In genomic region chr14:26598081-26598671, GRCh38 we compare ENCODE assay signal across 8 cellular contexts. TPM values are rescaled to one million over a fixed set of nuclear protein-coding genes. Genes with fewer than 3 reads are reported as not detected.
A peak's percentile ranks its signal among the peaks of the same experiment; 100 is the strongest.
DNase-seq lines count a peak whose midpoint lies in the region; ATAC-seq, FAIRE-seq and TF ChIP-seq lines count a peak whose summit lies in the region.

No MANE protein-coding gene starts in this region.

- H3K4me1 Mint-ChIP-seq in MCF 10A (ENCODE audit: insufficient read depth, unreplicated experiment) = no peaks in the 10 kb centered on the region
- no peaks in the 10 kb centered on the region for H3K4me1 Mint-ChIP-seq in activated naive CD8-positive, alpha-beta T cell treated with anti-CD3 and anti-CD28 coated beads, Interleukin-2, amount 10 ng/mL, durations not matched to agents 7 days and 5 days

- no CpG with 5 or more reads among the region's 54 CpGs for WGBS in neuronal stem cell (ENCODE audit: extremely low coverage in 2 of 2, insufficient read length in 2 of 2, insufficient replicate concordance in 1 of 2), 2 donors

- H3K4me2 ChIP-seq in neuronal stem cell (ENCODE audit: insufficient read depth, low read length, poor library complexity, severe bottlenecking) = peak overlapping the region; percentile 71

- peak overlapping the region; percentile 97 for H3K18ac ChIP-seq in neuronal stem cell (ENCODE audit: low read length)

- DNase-seq in T47D (ENCODE audit: low read depth in 1 of 2, low spot score in 1 of 2) = peak; percentile 31 to 73
- DNase-seq in MCF 10A (ENCODE audit: unreplicated experiment) = no peak
- DNase-seq in NCI-H2171 treated with DMSO at 0.1 percent for 48 hours (lab: John Stamatoyannopoulos, UW) = peak; percentile 97
- DNase-seq in activated naive CD8-positive, alpha-beta T cell treated with anti-CD3 and anti-CD28 coated beads, Interleukin-2, amount 10 ng/mL, durations not matched to agents 7 days and 5 days = peak; percentile 35
- peak; percentile 88 for DNase-seq in Right ventricle myocardium inferior (ENCODE audit: missing footprints)
- DNase-seq in neuronal stem cell (ENCODE audit: low spot score) = peak; percentile 98
- DNase-seq in D721Med (ENCODE audit: insufficient read length, low spot score) = no peak

- no peak overlapping the region for H2BK12ac ChIP-seq in neuronal stem cell (ENCODE audit: low read length)

- in situ Hi-C loops in T47D (cut with HindIII; ENCODE audit: low pct_unique_long_range_greater_than_20kb, low sequenced_read_pairs) = no loop called here

- no peak overlapping the region for H4K8ac ChIP-seq in neuronal stem cell (ENCODE audit: low read depth, low read length)

- no peaks in the 10 kb centered on the region for H3K36me3 Mint-ChIP-seq in MCF 10A (ENCODE audit: insufficient read depth, unreplicated experiment)
- H3K36me3 Mint-ChIP-seq in activated naive CD8-positive, alpha-beta T cell treated with anti-CD3 and anti-CD28 coated beads, Interleukin-2, amount 10 ng/mL, durations not matched to agents 7 days and 5 days = no peaks in the 10 kb centered on the region

- peak overlapping the region; percentile 87 to 98 for H3K4me3 ChIP-seq in neuronal stem cell (ENCODE audit: low read length in 2 of 2)

- no peaks in the 10 kb centered on the region for H3K9me3 ChIP-seq in neuronal stem cell (replicated peaks in 1 of 2; ENCODE audit: control insufficient read depth in 2 of 2, insufficient read depth in 1 of 2, low read depth in 1 of 2, low read length in 2 of 2)

- no peak for FAIRE-seq in D721Med (lab: Jason Lieb, UNC)

- no peaks in the 10 kb centered on the region for H3K9me3 Mint-ChIP-seq in MCF 10A (ENCODE audit: unreplicated experiment)
- no peaks in the 10 kb centered on the region for H3K9me3 Mint-ChIP-seq in activated naive CD8-positive, alpha-beta T cell treated with anti-CD3 and anti-CD28 coated beads, Interleukin-2, amount 10 ng/mL, durations not matched to agents 7 days and 5 days

- no peak overlapping the region for H2BK120ac ChIP-seq in neuronal stem cell (ENCODE audit: low read depth, low read length)

- ATAC-seq in activated naive CD8-positive, alpha-beta T cell treated with anti-CD3 and anti-CD28 coated beads, Interleukin-2, amount 10 ng/mL, durations not matched to agents 7 days and 5 days (ENCODE audit: low read depth) = peak; percentile 66
- ATAC-seq in Right ventricle myocardium inferior = peak; percentile 93
- no peak for ATAC-seq in GM21737 (IDR thresholded peaks at IDR 0.05; ENCODE audit: unreplicated experiment)

- H3K27me3 Mint-ChIP-seq in MCF 10A (ENCODE audit: insufficient read depth, unreplicated experiment) = peaks cover 24% of the 10 kb centered on the region
- peaks cover 31% of the 10 kb centered on the region for H3K27me3 Mint-ChIP-seq in activated naive CD8-positive, alpha-beta T cell treated with anti-CD3 and anti-CD28 coated beads, Interleukin-2, amount 10 ng/mL, durations not matched to agents 7 days and 5 days

- H3K4ac ChIP-seq in neuronal stem cell (ENCODE audit: low read length) = no peak overlapping the region

- peak overlapping the region; percentile 93 for H3K9ac ChIP-seq in neuronal stem cell (ENCODE audit: low read depth, low read length, poor library complexity)

- peaks cover 0 to 15% of the 10 kb centered on the region in 2 donors for H3K4me1 ChIP-seq in neuronal stem cell (ENCODE audit: control insufficient read depth in 2 of 2, insufficient read depth in 1 of 2, low read depth in 1 of 2, low read length in 2 of 2)

- peaks cover 0 to 10% of the 10 kb centered on the region in 2 donors for H3K36me3 ChIP-seq in neuronal stem cell (replicated peaks in 1 of 2; ENCODE audit: control insufficient read depth in 2 of 2, insufficient read depth in 2 of 2, low read length in 2 of 2)

- H3K4me3 Mint-ChIP-seq in MCF 10A (ENCODE audit: unreplicated experiment) = no peak overlapping the region
- H3K4me3 Mint-ChIP-seq in activated naive CD8-positive, alpha-beta T cell treated with anti-CD3 and anti-CD28 coated beads, Interleukin-2, amount 10 ng/mL, durations not matched to agents 7 days and 5 days = peak overlapping the region; percentile 61

- H4K91ac ChIP-seq in neuronal stem cell (ENCODE audit: low read depth, low read length, poor library complexity) = no peak overlapping the region

- no peak overlapping the region for H2BK15ac ChIP-seq in neuronal stem cell (ENCODE audit: low read length)

- peaks cover 2% of the 10 kb centered on the region for H3K79me1 ChIP-seq in neuronal stem cell (ENCODE audit: low read depth, low read length)

- no peak overlapping the region for H3K27ac Mint-ChIP-seq in MCF 10A (ENCODE audit: low read depth, unreplicated experiment)
- no peak overlapping the region for H3K27ac Mint-ChIP-seq in activated naive CD8-positive, alpha-beta T cell treated with anti-CD3 and anti-CD28 coated beads, Interleukin-2, amount 10 ng/mL, durations not matched to agents 7 days and 5 days

- CTCF ChIA-PET in MCF 10A (lab: Yijun Ruan, JAX) = interaction anchor here (0.6 to 0.7 kb wide), 2 partner anchors 203 to 303 kb away, joined by 3 to 6 read pairs; no protein-coding TSS in a partner anchor

- no peaks in the 10 kb centered on the region for H3K27me3 ChIP-seq in neuronal stem cell (ENCODE audit: control insufficient read depth in 3 of 3, insufficient read depth in 3 of 3, low read depth in 1 of 3, low read length in 3 of 3)

- intact Hi-C loops in MCF 10A (cut with micrococcal nuclease) = no loop called here
- intact Hi-C loops in Right ventricle myocardium inferior (cut with DNase I) = no loop called here

- TF ChIP-seq CTCF in MCF 10A (IDR thresholded peaks at IDR 0.05; ENCODE audit: unreplicated experiment) (no peak), D721Med (IDR thresholded peaks at IDR 0.05; ENCODE audit: insufficient read depth, missing control alignments) (no peak)

- H3K27ac ChIP-seq in neuronal stem cell (replicated peaks; ENCODE audit: low read length) = peak overlapping the region; percentile 99

- peak overlapping the region; percentile 85 for H3K23ac ChIP-seq in neuronal stem cell (ENCODE audit: low read depth, low read length, poor library complexity)

- POLR2A ChIA-PET in MCF 10A (lab: Yijun Ruan, JAX) = no interaction called here
- POLR2A ChIA-PET in activated naive CD8-positive, alpha-beta T cell treated with anti-CD3 and anti-CD28 coated beads, Interleukin-2, amount 10 ng/mL, durations not matched to agents 7 days and 5 days (lab: Charles Lee) = no interaction called here

- peak overlapping the region; percentile 90 for H2AK5ac ChIP-seq in neuronal stem cell (ENCODE audit: low read depth, low read length)

- H3K14ac ChIP-seq in neuronal stem cell (ENCODE audit: low read length) = no peak overlapping the region

- BruUV-seq in MCF 10A (replicated peaks; lab: Mats Ljungman, UMichigan) = no TSS peak

- peak overlapping the region; percentile 96 for H2BK5ac ChIP-seq in neuronal stem cell (ENCODE audit: low read length)

- peak overlapping the region; percentile 86 for H2AFZ ChIP-seq in neuronal stem cell (ENCODE audit: low read length)

RNA-seq across cellular contexts. Expression of gene NOVA1, which starts 0.3 kb away (rescaled TPM):
- total RNA-seq in MCF 10A (2022) = not detected in 2 replicates
- under 1 TPM; 0.39 to 0.40 TPM for total RNA-seq in activated naive CD8-positive, alpha-beta T cell treated with anti-CD3 and anti-CD28 coated beads, Interleukin-2, amount 10 ng/mL, durations not matched to agents 7 days and 5 days
- 3.8 TPM for total RNA-seq in Right ventricle myocardium inferior
- 39.1 TPM for polyA plus RNA-seq in neuronal stem cell (2013, experiment 1 of 2)
- 40.6 TPM for polyA plus RNA-seq in neuronal stem cell (2013, experiment 2 of 2)

Comparison
In these comparisons a context has a peak if more than half of its experiments do, and no peak if none do; other contexts are left out.
1. DNase-seq: peak in T47D (2 of 2), NCI-H2171 treated with DMSO at 0.1 percent for 48 hours (single experiment), activated naive CD8-positive, alpha-beta T cell treated with anti-CD3 and anti-CD28 coated beads, Interleukin-2, amount 10 ng/mL, durations not matched to agents 7 days and 5 days (single experiment), Right ventricle myocardium inferior (single experiment) and neuronal stem cell (single experiment); none in MCF 10A (single experiment) and D721Med (single experiment).